20 cellular contexts compared by ENCODE assay signal in genomic region chr19:10044390-10044789, GRCh38. TPM values are rescaled to one million over a fixed set of nuclear protein-coding genes. Genes with fewer than 3 reads are reported as not detected.
A peak's percentile ranks its signal among the peaks of the same experiment; 100 is the strongest.
DNase-seq lines count a peak whose midpoint lies in the region; ATAC-seq lines count a peak whose summit lies in the region.
"Had no signal": no experiment of that assay in that cellular context is flagged by ENCODE, and none has a peak within 500 bp of the region (broad histone marks: within the 10 kb centered on the region; RNA-seq: fewer than 3 reads in every experiment).

No MANE protein-coding gene starts in this region.

- H3K4me1 ChIP-seq in subcutaneous abdominal adipose tissue (ENCODE audit: control insufficient read depth in 5 of 5, insufficient read depth in 5 of 5, low read length in 5 of 5), result no peaks in the 10 kb centered on the region
- H3K4me1 ChIP-seq: upper lobe of left lung had no signal

- H3K9me3 Mint-ChIP-seq in activated CD4-positive, alpha-beta T cell treated with anti-CD3 and anti-CD28 coated beads for 36 hours (ENCODE audit: low read depth), result peaks cover 8% of the 10 kb centered on the region
- H3K9me3 Mint-ChIP-seq: central memory CD8-positive, alpha-beta T cell; natural killer cell had no signal

- intact Hi-C loops in activated CD4-positive, alpha-beta T cell treated with anti-CD3 and anti-CD28 coated beads for 36 hours (cut with DNase I, micrococcal nuclease), result no loop called here

- CTCF ChIA-PET in activated CD4-positive, alpha-beta T cell treated with anti-CD3 and anti-CD28 coated beads for 36 hours (lab: Charles Lee), result interaction anchor here (1.3 to 1.4 kb wide), 2 partner anchors 15 to 17 kb away, joined by 3 to 5 read pairs; no protein-coding TSS in a partner anchor

- peaks cover 0 to 18% (median 4%) of the 10 kb centered on the region in 5 donors for H3K27me3 ChIP-seq in subcutaneous abdominal adipose tissue (ENCODE audit: control insufficient read depth in 5 of 5, insufficient read depth in 4 of 5, low read length in 5 of 5)
- H3K27me3 ChIP-seq: upper lobe of left lung had no signal

- peak; percentile 66 for ATAC-seq in activated CD4-positive, alpha-beta T cell treated with anti-CD3 and anti-CD28 coated beads for 36 hours
- ATAC-seq in T-helper 17 cell, result peak; percentile 42
- ATAC-seq: stimulated activated naive CD8-positive, alpha-beta T cell treated with anti-CD3 and anti-CD28 coated beads, Interleukin-15, amount 100 ng/mL, for 72 hours had no signal

- no peak overlapping the region for H3K27ac Mint-ChIP-seq in activated CD4-positive, alpha-beta T cell treated with anti-CD3 and anti-CD28 coated beads for 36 hours
- H3K27ac Mint-ChIP-seq in T-helper 17 cell, result no peak overlapping the region
- H3K27ac Mint-ChIP-seq: natural killer cell; stimulated activated naive CD8-positive, alpha-beta T cell treated with anti-CD3 and anti-CD28 coated beads, Interleukin-15, amount 100 ng/mL, for 72 hours had no signal

- POLR2A ChIA-PET in activated CD4-positive, alpha-beta T cell treated with anti-CD3 and anti-CD28 coated beads for 36 hours (lab: Charles Lee), result no interaction called here

- no peaks in the 10 kb centered on the region for H3K4me1 Mint-ChIP-seq in activated CD4-positive, alpha-beta T cell treated with anti-CD3 and anti-CD28 coated beads for 36 hours
- peaks cover 4% of the 10 kb centered on the region for H3K4me1 Mint-ChIP-seq in T-helper 17 cell
- H3K4me1 Mint-ChIP-seq: stimulated activated naive CD8-positive, alpha-beta T cell treated with anti-CD3 and anti-CD28 coated beads, Interleukin-15, amount 100 ng/mL, for 72 hours had no signal

- H3K9me3 ChIP-seq in T-helper 17 cell (ENCODE audit: control insufficient read depth, low read length, poor library complexity, severe bottlenecking), result no peaks in the 10 kb centered on the region
- peaks cover 24 to 52% (median 48%) of the 10 kb centered on the region in 5 donors for H3K9me3 ChIP-seq in subcutaneous abdominal adipose tissue (ENCODE audit: control insufficient read depth in 5 of 5, low read length in 5 of 5)

- H3K27me3 Mint-ChIP-seq in activated CD4-positive, alpha-beta T cell treated with anti-CD3 and anti-CD28 coated beads for 36 hours, result peaks cover 15% of the 10 kb centered on the region
- H3K27me3 Mint-ChIP-seq in T-helper 17 cell, result peaks cover 43% of the 10 kb centered on the region

- no peak overlapping the region for H3K27ac ChIP-seq in subcutaneous abdominal adipose tissue (ENCODE audit: low read depth, low read length)
- H3K27ac ChIP-seq: C4-2B, upper lobe of left lung had no signal

- H3K4me3 ChIP-seq in subcutaneous abdominal adipose tissue (ENCODE audit: low read depth in 1 of 5, low read length in 5 of 5), result peak overlapping the region in 3 of 5 donors; percentile 8 to 26 (median 13)
- H3K4me3 ChIP-seq: upper lobe of left lung had no signal

- H3K9ac ChIP-seq in subcutaneous abdominal adipose tissue (ENCODE audit: low read length in 5 of 5), result no peak overlapping the region

- H3K4me3 Mint-ChIP-seq in activated CD4-positive, alpha-beta T cell treated with anti-CD3 and anti-CD28 coated beads for 36 hours, result no peak overlapping the region
- no peak overlapping the region for H3K4me3 Mint-ChIP-seq in T-helper 17 cell
- H3K4me3 Mint-ChIP-seq: central memory CD8-positive, alpha-beta T cell; natural killer cell; stimulated activated naive CD8-positive, alpha-beta T cell treated with anti-CD3 and anti-CD28 coated beads, Interleukin-15, amount 100 ng/mL, for 72 hours had no signal

- DNase-seq in activated CD4-positive, alpha-beta T cell treated with anti-CD3 and anti-CD28 coated beads for 36 hours, result no peak
- no peak for DNase-seq in activated CD4-positive, alpha-beta T cell treated with anti-CD3 and anti-CD28 coated beads, Interleukin-2, amount 50 U/mL, for 48 hours
- DNase-seq in KBM-7 (peak; percentile 27), T-helper 17 cell (no peak), NCI-H1092 (lab: John Stamatoyannopoulos, UW) (no peak), NCI-H2196 treated with DMSO at 0.1 percent for 48 hours (lab: John Stamatoyannopoulos, UW; ENCODE audit: unreplicated experiment) (no peak)
- DNase-seq in stimulated activated naive CD4-positive, alpha-beta T cell treated with Interleukin-2 at 50 U/mL for 16 hours (lab: John Stamatoyannopoulos, UW), result no peak
- DNase-seq: activated CD4-positive, alpha-beta T cell treated with anti-CD3 and anti-CD28 coated beads, Interleukin-2, amount 50 U/mL, for 1 hour; activated naive CD4-positive, alpha-beta T cell treated with Interleukin-2 at 50 U/mL for 16 hours; GF-D8; natural killer cell; NCI-H1930; NCI-H510A; stimulated activated naive CD8-positive, alpha-beta T cell treated with anti-CD3 and anti-CD28 coated beads, Interleukin-15, amount 100 ng/mL, for 72 hours; T-helper 1 cell; upper lobe of left lung had no signal

- in situ Hi-C loops in KBM-7 (cut with MboI; ENCODE audit: low pct_unique_long_range_greater_than_20kb, low sequenced_read_pairs), result no loop called here

- H3K36me3 Mint-ChIP-seq in activated CD4-positive, alpha-beta T cell treated with anti-CD3 and anti-CD28 coated beads for 36 hours (ENCODE audit: low read depth), result no peaks in the 10 kb centered on the region
- H3K36me3 Mint-ChIP-seq in T-helper 17 cell (ENCODE audit: low read depth), result peaks cover 3% of the 10 kb centered on the region
- H3K36me3 Mint-ChIP-seq: natural killer cell had no signal

- H3K36me3 ChIP-seq in subcutaneous abdominal adipose tissue (ENCODE audit: control insufficient read depth in 5 of 5, insufficient read depth in 5 of 5, low read length in 5 of 5), result no peaks in the 10 kb centered on the region
- H3K36me3 ChIP-seq: upper lobe of left lung had no signal

RNA-seq across cellular contexts. Expression of gene RDH8, which starts 31.1 kb away (rescaled TPM):
- total RNA-seq in activated CD4-positive, alpha-beta T cell treated with anti-CD3 and anti-CD28 coated beads for 36 hours, result not detected
- total RNA-seq in T-helper 17 cell, result not detected
- total RNA-seq: frontal cortex, natural killer cell, upper lobe of left lung had no signal

RNA-seq across cellular contexts. Expression of gene COL5A3, which starts 34.1 kb away (rescaled TPM):
- total RNA-seq in activated CD4-positive, alpha-beta T cell treated with anti-CD3 and anti-CD28 coated beads for 36 hours, result 1 to 10 TPM in 1 of 2 experiments, under 1 TPM in 1; 0.77 to 1.1 TPM
- total RNA-seq in T-helper 17 cell, result 10 to 100 TPM; 50.0 to 52.1 TPM

RNA-seq across cellular contexts. Expression of gene SHFL, which starts 41.7 kb away (rescaled TPM):
- total RNA-seq in activated CD4-positive, alpha-beta T cell treated with anti-CD3 and anti-CD28 coated beads for 36 hours, result 10 to 100 TPM; 49.8 to 62.6 TPM
- total RNA-seq in T-helper 17 cell, result 10 to 100 TPM; 65.2 to 68.0 TPM

RNA-seq across cellular contexts. Expression of gene ANGPTL6, which starts 58.1 kb away (rescaled TPM):
- total RNA-seq in activated CD4-positive, alpha-beta T cell treated with anti-CD3 and anti-CD28 coated beads for 36 hours, result 10 to 100 TPM; 10.4 to 14.1 TPM
- 1 to 10 TPM in 1 of 2 donors, under 1 TPM in 1; 0.86 to 2.2 TPM for total RNA-seq in T-helper 17 cell
- total RNA-seq: frontal cortex had no signal

Comparison
In these comparisons a context has a peak if more than half of its experiments do, and no peak if none do; other contexts are left out.
1. RNA of gene COL5A3, which starts 34.1 kb away (total RNA-seq): 50.0 to 52.1 TPM in T-helper 17 cell; 0.77 to 1.1 TPM in activated CD4-positive, alpha-beta T cell treated with anti-CD3 and anti-CD28 coated beads for 36 hours; every median in the first group is over 10 times any median in the second.